20 cellular contexts compared by ENCODE assay signal in genomic region chr2:100823665-100824438, GRCh38.
"Had no signal": no experiment of that assay in that cellular context is flagged by ENCODE, and none has a peak within 500 bp of the region (broad histone marks: within the 10 kb centered on the region; RNA-seq: fewer than 3 reads in every experiment).

No MANE protein-coding gene starts in this region.

- ATAC-seq: activated naive CD8-positive, alpha-beta T cell treated with anti-CD3 and anti-CD28 coated beads, Interleukin-2, amount 50 U/mL, for 24 hours; stimulated activated memory B cell treated with anti-CD40 and anti-IgM and Interleukin-4, amounts not matched to agents 10 μg/mL and 1 μg/mL and 100 μg/mL, for 72 hours had no signal

- H3K9me3 ChIP-seq: thyroid gland had no signal

- H3K27me3 ChIP-seq: ascending aorta, breast epithelium, thyroid gland had no signal

- H3K36me3 Mint-ChIP-seq: stimulated activated memory B cell treated with anti-CD40 and anti-IgM and Interleukin-4, amounts not matched to agents 10 μg/mL and 1 μg/mL and 100 μg/mL, for 72 hours had no signal

- H3K27ac ChIP-seq: breast epithelium, thyroid gland had no signal

- H3K9me3 Mint-ChIP-seq: activated CD4-positive, alpha-beta memory T cell treated with anti-CD3 and anti-CD28 coated beads, Interleukin-2, amount 10 ng/mL, durations not matched to agents 7 days and 5 days had no signal

- H3K4me3 Mint-ChIP-seq: activated CD4-positive, alpha-beta memory T cell treated with anti-CD3 and anti-CD28 coated beads, Interleukin-2, amount 10 ng/mL, durations not matched to agents 7 days and 5 days; activated naive CD4-positive, alpha-beta T cell treated with anti-CD3 and anti-CD28 coated beads for 36 hours; activated naive CD8-positive, alpha-beta T cell treated with anti-CD3 and anti-CD28 coated beads, Interleukin-2, amount 50 U/mL, for 24 hours; activated T-cell treated with anti-CD3 and anti-CD28 coated beads, Interleukin-2, amount 50 U/mL, for 24 hours; mesothelial cell of epicardium; stimulated activated memory B cell treated with anti-CD40 and anti-IgM and Interleukin-4, amounts not matched to agents 10 μg/mL and 1 μg/mL and 100 μg/mL, for 72 hours had no signal

- H3K36me3 ChIP-seq: ascending aorta, breast epithelium, thyroid gland had no signal

- DNase-seq: activated CD4-positive, alpha-beta memory T cell treated with anti-CD3 and anti-CD28 coated beads, Interleukin-2, amount 10 ng/mL, durations not matched to agents 7 days and 5 days; activated CD4-positive, alpha-beta T cell treated with anti-CD3 and anti-CD28 coated beads for 48 hours; activated CD4-positive, CD25-positive, alpha-beta regulatory T cell; activated naive CD4-positive, alpha-beta T cell treated with anti-CD3 and anti-CD28 coated beads for 36 hours; activated naive CD8-positive, alpha-beta T cell treated with anti-CD3 and anti-CD28 coated beads, Interleukin-2, amount 50 U/mL, for 24 hours; activated T-cell treated with anti-CD3 and anti-CD28 coated beads, Interleukin-2, amount 50 U/mL, for 24 hours; cerebellar nuclear complex; cortex of kidney; erythroblast; stimulated activated CD4-positive, alpha-beta T cell treated with anti-CD3 and anti-CD28 coated beads, Interleukin-4, amount 100 ng/mL, for 4 hours; T1000; thyroid gland had no signal

- H3K27ac Mint-ChIP-seq: activated CD4-positive, alpha-beta memory T cell treated with anti-CD3 and anti-CD28 coated beads, Interleukin-2, amount 10 ng/mL, durations not matched to agents 7 days and 5 days; activated naive CD4-positive, alpha-beta T cell treated with anti-CD3 and anti-CD28 coated beads for 36 hours; activated naive CD8-positive, alpha-beta T cell treated with anti-CD3 and anti-CD28 coated beads, Interleukin-2, amount 50 U/mL, for 24 hours; activated T-cell treated with anti-CD3 and anti-CD28 coated beads, Interleukin-2, amount 50 U/mL, for 24 hours; activated T-helper 2 cell treated with anti-CD3 and anti-CD28 coated beads, Interferon-gamma antibody, Interleukin-2, Interleukin-4, amounts not matched to agents 10 μg/mL and 5 μg/mL and 100 μg/mL, durations not matched to agents 14 hours and 24 hours and 36 hours; mesothelial cell of epicardium; nephron; stimulated activated memory B cell treated with anti-CD40 and anti-IgM and Interleukin-4, amounts not matched to agents 10 μg/mL and 1 μg/mL and 100 μg/mL, for 72 hours had no signal

- H3K4me3 ChIP-seq: ascending aorta, breast epithelium, lung, smooth muscle cell, thyroid gland had no signal

- H3K4me1 ChIP-seq: breast epithelium had no signal

- H3K4me1 Mint-ChIP-seq: stimulated activated memory B cell treated with anti-CD40 and anti-IgM and Interleukin-4, amounts not matched to agents 10 μg/mL and 1 μg/mL and 100 μg/mL, for 72 hours had no signal
